Comparison of ENCODE assay signal across 9 cellular contexts in genomic region chr12:124884587-124885438, GRCh38. TPM values are rescaled to one million over a fixed set of nuclear protein-coding genes. Genes with fewer than 3 reads are reported as not detected.
DNase-seq lines count a peak whose midpoint lies in the region; ATAC-seq and TF ChIP-seq lines count a peak whose summit lies in the region.
"Had no signal": no experiment of that assay in that cellular context is flagged by ENCODE, and none has a peak within 500 bp of the region (broad histone marks: within the 10 kb centered on the region; RNA-seq: fewer than 3 reads in every experiment).

No MANE protein-coding gene starts in this region.

- peaks cover 28% of the 10 kb centered on the region for H3K4me1 ChIP-seq in GM23338 (ENCODE audit: insufficient read depth)
- peaks cover 8 to 25% (median 16%) of the 10 kb centered on the region in 4 donors for H3K4me1 ChIP-seq in liver (ENCODE audit: control insufficient read depth in 4 of 4, insufficient read depth in 4 of 4, low read length in 3 of 4)
- no peaks in the 10 kb centered on the region for H3K4me1 ChIP-seq in ascending aorta
- H3K4me1 ChIP-seq: SJSA1 had no signal

- intact Hi-C loops in ascending aorta (cut with DNase I): no loop called here

- no peaks in the 10 kb centered on the region for H3K36me3 ChIP-seq in GM23338 (ENCODE audit: insufficient read depth)
- no peaks in the 10 kb centered on the region for H3K36me3 ChIP-seq in liver (ENCODE audit: control insufficient read depth in 4 of 4, insufficient read depth in 3 of 4, low read depth in 1 of 4, low read length in 3 of 4)
- H3K36me3 ChIP-seq in ascending aorta: no peaks in the 10 kb centered on the region
- H3K36me3 ChIP-seq: SJSA1 had no signal

- ATAC-seq in GM23338 (peak; percentile 71), omental fat pad (ENCODE audit: low FRiP score) (no peak)

- H3K27ac Mint-ChIP-seq in GM23338: no peak overlapping the region; the same call in 1 of the 2 replicates

- peak; percentile 37 for TF ChIP-seq POLR2A in GM18526 (IDR thresholded peaks at IDR 0.05; ENCODE audit: extremely low read depth, insufficient read length)

- DNase-seq in GM23338 (ENCODE audit: low spot score) (peak; percentile 63), NAMALWA (ENCODE audit: low spot score) (peak; percentile 97), HCEC 1CT (no peak), ascending aorta (ENCODE audit: low spot score in 2 of 2) (no peak), putamen (ENCODE audit: low spot score) (no peak), omental fat pad (ENCODE audit: low spot score) (no peak)

- 68% methylated on average over 15 of the region's 15 CpGs for WGBS in liver

- H3K9ac ChIP-seq in liver (ENCODE audit: low read depth in 1 of 2, low read length in 2 of 2): no peak overlapping the region

- 0 out of 2 replicates have a peak overlapping the region, but pooled peaks have one; percentile 32 for H3K27ac ChIP-seq in GM23338 (ENCODE audit: low read depth)
- peak overlapping the region in 1 of 2 donors; percentile 28 for H3K27ac ChIP-seq in liver (ENCODE audit: low read depth in 1 of 2, low read length in 2 of 2)
- H3K27ac ChIP-seq in ascending aorta: no peak overlapping the region
- H3K27ac ChIP-seq: SJSA1 had no signal

- TF ChIP-seq RAD21 in liver (IDR thresholded peaks at IDR 0.05): no peak

- H3K27me3 ChIP-seq in GM23338 (ENCODE audit: insufficient read depth) (no peaks in the 10 kb centered on the region), liver (ENCODE audit: control insufficient read depth in 4 of 4, insufficient read depth in 4 of 4, low read length in 3 of 4) (no peaks in the 10 kb centered on the region), ascending aorta (no peaks in the 10 kb centered on the region)
- H3K27me3 ChIP-seq: SJSA1 had no signal

- no peaks in the 10 kb centered on the region for H4K20me1 ChIP-seq in GM23338 (replicated peaks; ENCODE audit: insufficient read depth)

- H3K27me3 Mint-ChIP-seq in GM23338 (ENCODE audit: insufficient read depth, low read depth, poor library complexity): peaks cover 4% of the 10 kb centered on the region

- H3K4me1 Mint-ChIP-seq in GM23338: peaks cover 26% of the 10 kb centered on the region

- no peaks in the 10 kb centered on the region for H3K9me3 Mint-ChIP-seq in GM23338

- H3K9me2 ChIP-seq in GM23338 (ENCODE audit: insufficient read depth): no peaks in the 10 kb centered on the region

- H3K4me2 ChIP-seq in GM23338: peak overlapping the region; percentile 64

- no peaks in the 10 kb centered on the region for H3K36me3 Mint-ChIP-seq in GM23338 (ENCODE audit: low read depth)

- H3K4me3 Mint-ChIP-seq in GM23338: no peak overlapping the region

- H3K4me3 ChIP-seq in GM23338 (no peak overlapping the region), liver (ENCODE audit: low read depth in 1 of 3, low read length in 3 of 3) (no peak overlapping the region), ascending aorta (no peak overlapping the region)
- H3K4me3 ChIP-seq: SJSA1 had no signal

- H3K79me2 ChIP-seq in GM23338 (replicated peaks; ENCODE audit: insufficient read depth): no peaks in the 10 kb centered on the region

- TF ChIP-seq CTCF in GM23338 (conservative IDR thresholded peaks at IDR 0.05; ENCODE audit: low read depth in 2 of 2) (0 out of 4 replicates have a peak, but pooled peaks of 1 of the 2 experiments have one; percentile 9), liver (IDR thresholded peaks at IDR 0.05; ENCODE audit: low read depth, low read length, missing input control) (no peak), ascending aorta (IDR thresholded peaks at IDR 0.05) (no peak), omental fat pad (IDR thresholded peaks at IDR 0.05) (no peak)

- H3K9me3 ChIP-seq in liver (ENCODE audit: control insufficient read depth in 4 of 4, low read length in 3 of 4): no peaks in the 10 kb centered on the region
- H3K9me3 ChIP-seq in ascending aorta: no peaks in the 10 kb centered on the region
- H3K9me3 ChIP-seq: SJSA1 had no signal

- peak overlapping the region; percentile 97 for H2AFZ ChIP-seq in GM23338

- 0 out of 2 replicates have a peak, but pooled peaks cover 4% of the 10 kb centered on the region for H3F3A ChIP-seq in GM23338 (replicated peaks; ENCODE audit: low read depth)

TF ChIP-seq in GM23338, 12 proteins besides CTCF, POLR2A, EP300 and RAD21 (continues in another document):
- TF ChIP-seq CREB1 (CRISPR knock-in tag; IDR thresholded peaks at IDR 0.05; ENCODE audit: low read depth): no peak

TF ChIP-seq in liver, 16 proteins besides CTCF, POLR2A, EP300 and RAD21:
- peak; percentile 68 to 69 for TF ChIP-seq HNF4A (conservative IDR thresholded peaks at IDR 0.05)
- TF ChIP-seq FOXA2 (IDR thresholded peaks at IDR 0.05): no peak
- TF ChIP-seq SP1 (IDR thresholded peaks at IDR 0.05): peak; percentile 38
- TF ChIP-seq JUND (IDR thresholded peaks at IDR 0.05): no peak
- TF ChIP-seq MAX (IDR thresholded peaks at IDR 0.05): no peak
- peak; percentile 34 for TF ChIP-seq HNF4G (IDR thresholded peaks at IDR 0.05)

RNA-seq across cellular contexts. Expression of gene SCARB1, which starts 21.1 kb away (rescaled TPM):
- total RNA-seq in GM23338 (2014; rRNA removed; shearing (Covaris generic)): 49.3 and 62.5 TPM in 2 replicates
- polyA plus RNA-seq in GM23338 (2016; fragmentation: Nextera tagmentation; extraction: Ambion mirVana) (31.0 TPM in 2 replicates), liver (100 to 1,000 TPM; 112 to 289 TPM)
- total RNA-seq in liver (100 to 1,000 TPM in 1 of 2 donors, 10 to 100 TPM in 1; 85.3 to 169 TPM), ascending aorta (81.1 TPM), omental fat pad (10 to 100 TPM; 24.2 to 79.4 (median 59.4) TPM)

RNA-seq across cellular contexts. Expression of gene UBC, which starts 29.6 kb away (rescaled TPM):
- total RNA-seq in GM23338 (2014; rRNA removed; shearing (Covaris generic)): 665 and 754 TPM in 2 replicates
- polyA plus RNA-seq in GM23338 (2016; fragmentation: Nextera tagmentation; extraction: Ambion mirVana) (511 and 519 TPM in 2 replicates), liver (100 to 1,000 TPM; 385 to 434 TPM)
- total RNA-seq in liver (100 to 1,000 TPM; 503 to 624 TPM), ascending aorta (1,347 TPM), omental fat pad (1,000 to 10,000 TPM; 1,220 to 2,129 (median 1,369) TPM)

Comparison
In these comparisons a context has a peak if more than half of its experiments do, and no peak if none do; other contexts are left out.
1. DNase-seq: peak in GM23338 (single experiment) and NAMALWA (single experiment); none in HCEC 1CT (single experiment), ascending aorta (0 of 2), putamen (single experiment) and omental fat pad (single experiment).